ENCODE assay signal across 8 cellular contexts in the genomic region with DNA sequence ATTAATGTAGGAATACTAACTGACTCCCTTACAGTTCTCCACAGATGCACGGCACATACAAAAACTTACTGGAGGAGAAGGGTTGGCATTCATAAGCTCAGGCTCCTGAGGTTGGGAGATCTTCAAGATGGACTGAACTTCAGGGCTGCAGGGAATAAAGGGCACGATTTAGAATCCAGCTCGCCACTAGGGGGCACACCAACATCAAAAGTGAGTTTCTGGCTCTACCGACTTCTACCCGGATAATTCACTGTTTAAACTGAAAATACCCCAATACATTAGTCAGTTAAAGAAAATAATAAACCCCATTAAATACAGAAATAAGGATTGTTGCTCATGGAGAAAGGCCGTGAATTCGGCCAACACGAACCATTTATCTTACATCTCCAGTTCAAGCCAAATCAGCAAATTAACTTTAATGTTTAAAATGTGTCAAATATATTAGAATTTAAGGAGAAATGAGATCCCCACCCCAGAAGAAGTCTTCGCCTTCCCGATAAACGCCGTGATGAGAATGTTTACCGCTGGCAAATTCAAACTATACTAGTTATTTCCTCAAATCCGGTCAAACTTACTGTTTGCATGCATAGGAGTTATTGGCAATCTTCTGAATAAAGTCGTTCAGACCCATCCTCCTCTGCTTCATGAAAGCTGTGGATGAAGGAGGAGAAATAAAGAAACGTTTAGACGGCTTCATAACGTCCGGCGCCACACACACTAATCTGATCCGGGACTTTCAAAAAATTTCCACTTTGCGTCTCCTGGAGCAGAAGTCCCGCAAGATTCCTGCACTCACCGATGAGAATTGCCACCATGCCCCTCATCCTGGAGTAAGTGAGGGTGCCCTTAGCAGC.
DNase-seq lines count a peak whose midpoint lies in the region; ATAC-seq, FAIRE-seq and TF ChIP-seq lines count a peak whose summit lies in the region.

No MANE protein-coding gene starts in this region.

- peak overlapping the region; percentile 93 for H3K4me2 ChIP-seq in endothelial cell of umbilical vein (ENCODE audit: insufficient read depth, low read length)

- peak; percentile 77 for FAIRE-seq in endothelial cell of umbilical vein (lab: Jason Lieb, UNC)

- no peak for ATAC-seq in GM18858 (IDR thresholded peaks at IDR 0.05; ENCODE audit: unreplicated experiment)

- TF ChIP-seq CTCF in GM12864 (IDR thresholded peaks at IDR 0.05; ENCODE audit: low read depth, low read length, missing control alignments) (peak; percentile 74), endothelial cell of umbilical vein (IDR thresholded peaks at IDR 0.05; ENCODE audit: extremely low read depth in 1 of 2, insufficient read depth in 1 of 2, low read depth in 1 of 2, low read length in 2 of 2) (peak; percentile 67 to 80)

- H3K9ac ChIP-seq in HUES64 (ENCODE audit: low read depth, low read length) = peak overlapping the region; percentile 52
- peak overlapping the region; percentile 99 for H3K9ac ChIP-seq in endothelial cell of umbilical vein (replicated peaks; ENCODE audit: extremely low read depth, insufficient read depth, low read length)

- H3K27ac ChIP-seq in HUES64 (ENCODE audit: low read depth, low read length) (0 out of 2 replicates have a peak overlapping the region, but pooled peaks have one; percentile 31), endothelial cell of umbilical vein (ENCODE audit: insufficient read depth, low read depth, low read length) (peak overlapping the region; percentile 98)

- no peak for TF ChIP-seq POLR2A in endothelial cell of umbilical vein (IDR thresholded peaks at IDR 0.05; ENCODE audit: low read depth, low read length)

- H3K36me3 ChIP-seq in HUES64 (ENCODE audit: insufficient read depth, low read length) (peaks cover 47% of the 10 kb centered on the region), endothelial cell of umbilical vein (ENCODE audit: control insufficient read depth in 2 of 2, extremely low read depth in 1 of 2, insufficient read depth in 2 of 2, low read length in 2 of 2) (peaks cover 20 to 43% of the 10 kb centered on the region in 2 experiments)

- WGBS in HUES64 = 2% methylated on average over 21 of the region's 24 CpGs

- peak overlapping the region; percentile 81 for H3K4me3 ChIP-seq in GM12864 (ENCODE audit: low read depth, low read length)
- peak overlapping the region; percentile 78 for H3K4me3 ChIP-seq in HUES64 (ENCODE audit: low read length)
- peak overlapping the region; percentile 85 to 100 (median 98) for H3K4me3 ChIP-seq in endothelial cell of umbilical vein (replicated peaks in 1 of 3; ENCODE audit: insufficient read depth in 1 of 3, low read depth in 1 of 3, low read length in 3 of 3)

- H2AFZ ChIP-seq in endothelial cell of umbilical vein (ENCODE audit: low read depth, low read length) = no peak overlapping the region

- intact Hi-C loops in endothelial cell of umbilical vein (cut with micrococcal nuclease) = loop anchor here (1.0 to 2.0 kb wide), 8 partner anchors 221 to 766 kb away; a partner anchor contains a TSS

- peaks cover 24% of the 10 kb centered on the region for H3K27me3 ChIP-seq in HUES64 (ENCODE audit: insufficient read depth, low read length)
- H3K27me3 ChIP-seq in endothelial cell of umbilical vein (ENCODE audit: control insufficient read depth in 2 of 2, insufficient read depth in 2 of 2, low read length in 2 of 2) = no peaks in the 10 kb centered on the region

- dilution Hi-C loops in endothelial cell of umbilical vein (cut with MboI; ENCODE audit: extremely low pct_ligation_motif_present, low sequenced_read_pairs) = no loop called here

- DNase-seq in GM12864 (ENCODE audit: low read depth) (peak; percentile 60), NOMO-1 treated with dmso at 0.1 percent for 144 hours (lab: John Stamatoyannopoulos, UW; ENCODE audit: unreplicated experiment) (peak; percentile 69), endothelial cell of umbilical vein (ENCODE audit: low read depth, low spot score) (peak; percentile 90), midbrain (lab: John Stamatoyannopoulos, UW) (peak; percentile 93)
- DNase-seq in activated CD8-positive, alpha-beta memory T cell treated with anti-CD3 and anti-CD28 coated beads, Interleukin-2, amount 50 U/mL, for 4 hours = peak; percentile 90
- peak; percentile 54 to 75 for DNase-seq in stimulated activated CD8-positive, alpha-beta memory T cell treated with anti-CD3 and anti-CD28 coated beads, Interleukin-15, amount 100 ng/mL, for 4 hours (ENCODE audit: low read depth in 2 of 2)

- peaks cover 11% of the 10 kb centered on the region for H4K20me1 ChIP-seq in endothelial cell of umbilical vein (replicated peaks; ENCODE audit: control insufficient read depth, extremely low read depth, insufficient read depth, low read length)

- POLR2A ChIA-PET in endothelial cell of umbilical vein (lab: Charles Lee) = interaction anchor here (0.6 to 1.5 kb wide), 11 partner anchors 245 to 767 kb away, joined by 3 to 9 read pairs (median 4); no protein-coding TSS in a partner anchor

- peaks cover 55% of the 10 kb centered on the region for H3K79me2 ChIP-seq in endothelial cell of umbilical vein (ENCODE audit: control insufficient read depth, insufficient read depth, low read length)

- no peaks in the 10 kb centered on the region for H3K9me3 ChIP-seq in HUES64 (ENCODE audit: insufficient read depth, low read depth, low read length)
- H3K9me3 ChIP-seq in endothelial cell of umbilical vein (replicated peaks; ENCODE audit: control insufficient read depth, insufficient read depth, low read length) = no peaks in the 10 kb centered on the region

- CTCF ChIA-PET in endothelial cell of umbilical vein (lab: Charles Lee) = interaction anchor here (0.6 to 2.1 kb wide), 18 partner anchors 20 to 983 kb away, joined by 3 to 36 read pairs (median 4); a partner anchor contains a TSS

- peaks cover 19% of the 10 kb centered on the region for H3K4me1 ChIP-seq in HUES64 (ENCODE audit: insufficient read depth, low read length)
- H3K4me1 ChIP-seq in endothelial cell of umbilical vein (ENCODE audit: control insufficient read depth, extremely low read depth, insufficient read depth, low read length) = peaks cover 60% of the 10 kb centered on the region

- H3K9me1 ChIP-seq in endothelial cell of umbilical vein (replicated peaks; ENCODE audit: control insufficient read depth, extremely low read depth, insufficient read depth, low read length) = no peaks in the 10 kb centered on the region

- TSS peak; percentile 44 for BruUV-seq in endothelial cell of umbilical vein (replicated peaks; lab: Mats Ljungman, UMichigan)

TF ChIP-seq in endothelial cell of umbilical vein, 7 proteins besides CTCF, POLR2A, EP300 and RAD21:
- TF ChIP-seq EZH2 (IDR thresholded peaks at IDR 0.05; ENCODE audit: borderline replicate concordance, low read depth, low read length, severe bottlenecking) = no peak
- TF ChIP-seq JUN (IDR thresholded peaks at IDR 0.05; ENCODE audit: borderline replicate concordance, insufficient read depth, insufficient read length, low read depth) = no peak
- TF ChIP-seq MYC (IDR thresholded peaks at IDR 0.05; ENCODE audit: low read depth, low read length) = no peak
- no peak for TF ChIP-seq GATA2 (IDR thresholded peaks at IDR 0.05; ENCODE audit: insufficient read depth, insufficient read length, low read depth, low read length)
- TF ChIP-seq POLR2AphosphoS5 (IDR thresholded peaks at IDR 0.05; ENCODE audit: insufficient read depth, low read depth, low read length) = no peak
- TF ChIP-seq, protein P1, sequence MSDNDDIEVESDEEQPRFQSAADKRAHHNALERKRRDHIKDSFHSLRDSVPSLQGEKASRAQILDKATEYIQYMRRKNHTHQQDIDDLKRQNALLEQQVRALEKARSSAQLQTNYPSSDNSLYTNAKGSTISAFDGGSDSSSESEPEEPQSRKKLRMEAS (IDR thresholded peaks at IDR 0.05; ENCODE audit: insufficient read depth, insufficient read length) = no peak
